In genomic region chr2:127278959-127279358, GRCh38 we compare ENCODE assay signal across 14 cellular contexts. TPM values are rescaled to one million over a fixed set of nuclear protein-coding genes. Genes with fewer than 3 reads are reported as not detected.
"Had no signal": no experiment of that assay in that cellular context is flagged by ENCODE, and none has a peak within 500 bp of the region (broad histone marks: within the 10 kb centered on the region; RNA-seq: fewer than 3 reads in every experiment).

No MANE protein-coding gene starts in this region.

- H3K4me1 Mint-ChIP-seq: mesothelial cell of epicardium, neural progenitor cell had no signal

- H3K27ac Mint-ChIP-seq: mesothelial cell of epicardium; neural progenitor cell; T-helper 1 cell treated with Interleukin-12 subunit alpha and Interleukin-12 subunit beta and Interleukin-4 antibody, amounts not matched to agents 30 μg/mL and 1 μg/mL, for 36 hours had no signal

- H3K4me3 Mint-ChIP-seq: activated T-cell treated with anti-CD3 and anti-CD28 coated beads, Interleukin-2, amount 50 U/mL, for 4 hours; mesothelial cell of epicardium; neural progenitor cell; T-helper 1 cell treated with Interleukin-12 subunit alpha and Interleukin-12 subunit beta and Interleukin-4 antibody, amounts not matched to agents 30 μg/mL and 1 μg/mL, for 36 hours had no signal

- DNase-seq: activated gamma-delta T cell treated with Interleukin-2 at 50 U/mL for 16 hours; activated T-cell treated with anti-CD3 and anti-CD28 coated beads, Interleukin-2, amount 50 U/mL, for 4 hours; colonic mucosa; effector CD8-positive, alpha-beta T cell; gastrocnemius medialis; ovary; small intestine; trophoblast cell had no signal

- ATAC-seq: activated CD4-positive, CD25-positive, alpha-beta regulatory T cell treated with anti-CD3 and anti-CD28 coated beads, Interleukin-2, amount 50 U/mL, for 24 hours; activated T-cell treated with anti-CD3 and anti-CD28 coated beads, Interleukin-2, amount 50 U/mL, for 4 hours; gastrocnemius medialis had no signal

RNA-seq across cellular contexts. Expression of gene CYP27C1, which starts 58.9 kb away (rescaled TPM):
- total RNA-seq: activated T-cell treated with anti-CD3 and anti-CD28 coated beads, Interleukin-2, amount 50 U/mL, for 4 hours; ascending aorta; fibroblast of lung; gastrocnemius medialis had no signal
